In genomic region chr7:116354171-116354545, GRCh38 we compare ENCODE assay signal across 9 cellular contexts.
DNase-seq lines count a peak whose midpoint lies in the region; ATAC-seq and TF ChIP-seq lines count a peak whose summit lies in the region.
"Had no signal": no experiment of that assay in that cellular context is flagged by ENCODE, and none has a peak within 500 bp of the region (broad histone marks: within the 10 kb centered on the region; RNA-seq: fewer than 3 reads in every experiment).

No MANE protein-coding gene starts in this region.

- 1 to 8% (median 3%) methylated on average over 6 of the region's 6 CpGs for WGBS in ovary, 3 donors

- TF ChIP-seq CTCF in AG04450 (IDR thresholded peaks at IDR 0.05; ENCODE audit: low read depth, low read length) (peak; percentile 27; the same call in 1 of the 2 replicates), ovary (IDR thresholded peaks at IDR 0.05) (no peak)

- CTCF ChIA-PET in AG04450 (lab: Charles Lee): interaction anchor here (0.7 to 1.4 kb wide), 7 partner anchors 14 to 238 kb away, joined by 3 to 4 read pairs (median 3); no protein-coding TSS in a partner anchor

- H3K9me3 ChIP-seq in AG04450 (ENCODE audit: control insufficient read depth, insufficient read depth, low read length) (no peaks in the 10 kb centered on the region), ovary (no peaks in the 10 kb centered on the region)
- H3K9me3 ChIP-seq: BLaER1 had no signal

- no peaks in the 10 kb centered on the region for H3K36me3 ChIP-seq in ovary
- H3K36me3 ChIP-seq: BLaER1 had no signal

- H3K27me3 ChIP-seq in AG04450 (ENCODE audit: control insufficient read depth, insufficient read depth, low read length): no peaks in the 10 kb centered on the region
- no peaks in the 10 kb centered on the region for H3K27me3 ChIP-seq in ovary
- H3K27me3 ChIP-seq: BLaER1 had no signal

- intact Hi-C loops in ovary (cut with DNase I): no loop called here

- peaks cover 24% of the 10 kb centered on the region for H3K4me1 ChIP-seq in ovary (ENCODE audit: insufficient read depth)
- H3K4me1 ChIP-seq: BLaER1 had no signal

- ATAC-seq in SK-N-SH treated with all-trans-retinoic acid at 6 μM for 48 hours: peak; percentile 17
- no peak for ATAC-seq in GM21528 (IDR thresholded peaks at IDR 0.05; ENCODE audit: low FRiP score, unreplicated experiment)

- DNase-seq in AG04450 (ENCODE audit: low read depth, low spot score) (peak; percentile 77), fibroblast of the conjunctiva (ENCODE audit: low read depth) (peak; percentile 78), ovary (peak; percentile 48 to 61 (median 55)), NCI-H510A treated with DMSO at 0.1 percent for 48 hours (lab: John Stamatoyannopoulos, UW) (no peak), hypothalamus (lab: John Stamatoyannopoulos, UW) (no peak), NCI-H774 (lab: John Stamatoyannopoulos, UW) (no peak)

- POLR2A ChIA-PET in AG04450 (lab: Yijun Ruan, JAX): interaction anchor here (1.0 to 1.4 kb wide), 5 partner anchors 16 to 172 kb away, joined by 3 to 13 read pairs (median 5); no protein-coding TSS in a partner anchor

- peak overlapping the region; percentile 96 for H3K27ac ChIP-seq in AG04450 (ENCODE audit: low read depth, low read length)
- peak overlapping the region in 1 of 2 donors; percentile 71 for H3K27ac ChIP-seq in ovary
- H3K27ac ChIP-seq: BLaER1 had no signal

- H3K4me3 ChIP-seq in AG04450 (ENCODE audit: low read depth, low read length) (no peak overlapping the region), ovary (no peak overlapping the region)
- H3K4me3 ChIP-seq: BLaER1 had no signal

- no peak for TF ChIP-seq POLR2A in ovary (IDR thresholded peaks at IDR 0.05)

- TF ChIP-seq EP300 in ovary (IDR thresholded peaks at IDR 0.05): no peak

TF ChIP-seq in SK-N-SH treated with all-trans-retinoic acid at 6 μM for 48 hours, 23 proteins besides CTCF, POLR2A, EP300 and RAD21:
- TF ChIP-seq SNAI2 (CRISPR knock-in tag; IDR thresholded peaks at IDR 0.05) (no peak), ZNF70 (CRISPR knock-in tag; IDR thresholded peaks at IDR 0.05) (no peak)

Comparison
In these comparisons a context has a peak if more than half of its experiments do, and no peak if none do; other contexts are left out.
1. DNase-seq: peak in AG04450 (single experiment), fibroblast of the conjunctiva (single experiment) and ovary (5 of 5); none in NCI-H510A treated with DMSO at 0.1 percent for 48 hours (single experiment), hypothalamus (0 of 51) and NCI-H774 (single experiment).